In the genomic region with DNA sequence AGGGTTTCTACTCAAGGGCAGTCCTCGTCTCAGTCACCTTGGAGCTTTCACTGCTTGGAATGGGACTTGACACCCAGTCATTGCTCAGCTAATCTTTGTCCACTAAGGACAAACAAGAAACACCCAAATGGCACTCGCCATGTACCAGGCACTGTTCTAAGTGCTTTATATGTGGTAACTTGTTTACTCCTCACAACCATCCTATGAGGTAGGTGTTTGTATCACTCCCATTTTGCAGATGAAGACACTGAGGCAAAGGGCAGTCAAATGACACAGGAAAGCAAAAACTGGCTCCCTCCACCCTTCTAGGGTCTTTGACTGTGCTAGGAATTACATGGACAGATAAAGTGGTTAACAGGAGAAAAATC, we compare ENCODE assay signal across 11 cellular contexts. TPM values are rescaled to one million over a fixed set of nuclear protein-coding genes. Genes with fewer than 3 reads are reported as not detected.
DNase-seq lines count a peak whose midpoint lies in the region; ATAC-seq, FAIRE-seq and TF ChIP-seq lines count a peak whose summit lies in the region.
"Had no signal": no experiment of that assay in that cellular context is flagged by ENCODE, and none has a peak within 500 bp of the region (broad histone marks: within the 10 kb centered on the region; RNA-seq: fewer than 3 reads in every experiment).

No MANE protein-coding gene starts in this region.

- FAIRE-seq in endothelial cell of umbilical vein (lab: Jason Lieb, UNC) = no peak
- FAIRE-seq: kidney had no signal

- 82 to 93% methylated on average over 2 of the region's 2 CpGs for WGBS in sigmoid colon, 2 donors
- 79 to 85% methylated on average over 2 of the region's 2 CpGs for WGBS in lower leg skin, 2 donors

- DNase-seq in Calu3 (no peak), endothelial cell of umbilical vein (ENCODE audit: low read depth, low spot score) (no peak), sigmoid colon (no peak), lower leg skin (ENCODE audit: low spot score in 2 of 2) (no peak), cortex of kidney (lab: John Stamatoyannopoulos, UW) (no peak)
- no peak for DNase-seq in T-helper 2 cell treated with Interferon-gamma antibody and Interleukin-4, amounts not matched to agents 5 μg/mL and 100 μg/mL, for 36 hours (ENCODE audit: low spot score)
- DNase-seq: kidney had no signal

- H3K4me3 Mint-ChIP-seq in Calu3 (ENCODE audit: low read depth, unreplicated experiment) = peak overlapping the region; percentile 51
- H3K4me3 Mint-ChIP-seq in T-helper 2 cell treated with Interferon-gamma antibody and Interleukin-4, amounts not matched to agents 5 μg/mL and 100 μg/mL, for 36 hours = peak overlapping the region; percentile 41
- H3K4me3 Mint-ChIP-seq: GM23338 had no signal

- no peaks in the 10 kb centered on the region for H3K27me3 Mint-ChIP-seq in Calu3 (ENCODE audit: unreplicated experiment)
- no peaks in the 10 kb centered on the region for H3K27me3 Mint-ChIP-seq in T-helper 2 cell treated with Interferon-gamma antibody and Interleukin-4, amounts not matched to agents 5 μg/mL and 100 μg/mL, for 36 hours (ENCODE audit: low read depth)

- H3K79me2 ChIP-seq in endothelial cell of umbilical vein (ENCODE audit: control insufficient read depth, insufficient read depth, low read length) = no peaks in the 10 kb centered on the region

- H3K9me3 ChIP-seq in endothelial cell of umbilical vein (replicated peaks; ENCODE audit: control insufficient read depth, insufficient read depth, low read length) (no peaks in the 10 kb centered on the region), sigmoid colon (no peaks in the 10 kb centered on the region)

- no peak for TF ChIP-seq CTCF in Calu3 (IDR thresholded peaks at IDR 0.05; ENCODE audit: unreplicated experiment)
- no peak for TF ChIP-seq CTCF in endothelial cell of umbilical vein (IDR thresholded peaks at IDR 0.05; ENCODE audit: extremely low read depth in 1 of 2, insufficient read depth in 1 of 2, low read depth in 1 of 2, low read length in 2 of 2)
- no peak for TF ChIP-seq CTCF in sigmoid colon (IDR thresholded peaks at IDR 0.05)
- no peak for TF ChIP-seq CTCF in lower leg skin (IDR thresholded peaks at IDR 0.05)

- CTCF ChIA-PET in Calu3 (lab: Charles Lee) = interaction anchor here (0.6 to 5.0 kb wide), 5 partner anchors 10 to 578 kb away, joined by 3 to 53 read pairs (median 6); a partner anchor contains a TSS
- CTCF ChIA-PET in endothelial cell of umbilical vein (lab: Charles Lee) = interaction anchor here (1.3 to 12.3 kb wide), 5 partner anchors 10 to 282 kb away, joined by 3 to 214 read pairs (median 12); a partner anchor contains a TSS

- ATAC-seq in HG02588 (IDR thresholded peaks at IDR 0.05; ENCODE audit: unreplicated experiment) = no peak
- no peak for ATAC-seq in activated CD4-positive, CD25-positive, alpha-beta regulatory T cell treated with anti-CD3 and anti-CD28 coated beads, Interleukin-2, amount 50 U/mL, for 24 hours
- ATAC-seq: GM23338, sciatic nerve had no signal

- peaks cover 67% of the 10 kb centered on the region for H3K4me1 Mint-ChIP-seq in Calu3 (ENCODE audit: low read depth, unreplicated experiment)
- peaks cover 66% of the 10 kb centered on the region for H3K4me1 Mint-ChIP-seq in T-helper 2 cell treated with Interferon-gamma antibody and Interleukin-4, amounts not matched to agents 5 μg/mL and 100 μg/mL, for 36 hours (ENCODE audit: low read depth)

- H3K4me3 ChIP-seq in endothelial cell of umbilical vein (replicated peaks in 1 of 3; ENCODE audit: insufficient read depth in 1 of 3, low read depth in 1 of 3, low read length in 3 of 3) (no peak overlapping the region), sigmoid colon (no peak overlapping the region), lower leg skin (ENCODE audit: low read depth, poor library complexity, severe bottlenecking) (no peak overlapping the region)
- H3K4me3 ChIP-seq: GM23338 had no signal

- H2AFZ ChIP-seq in endothelial cell of umbilical vein (ENCODE audit: low read depth, low read length) = no peak overlapping the region
- H2AFZ ChIP-seq: GM23338 had no signal

- no peaks in the 10 kb centered on the region for H4K20me1 ChIP-seq in endothelial cell of umbilical vein (replicated peaks; ENCODE audit: control insufficient read depth, extremely low read depth, insufficient read depth, low read length)

- peaks cover 0 to 2% of the 10 kb centered on the region in 2 experiments for H3K36me3 ChIP-seq in endothelial cell of umbilical vein (ENCODE audit: control insufficient read depth in 2 of 2, extremely low read depth in 1 of 2, insufficient read depth in 2 of 2, low read length in 2 of 2)
- H3K36me3 ChIP-seq in sigmoid colon = peaks cover 0 to 8% (median under 1%) of the 10 kb centered on the region in 4 donors

- peaks cover 76% of the 10 kb centered on the region for H3K36me3 Mint-ChIP-seq in Calu3 (ENCODE audit: insufficient read depth, unreplicated experiment)
- H3K36me3 Mint-ChIP-seq in T-helper 2 cell treated with Interferon-gamma antibody and Interleukin-4, amounts not matched to agents 5 μg/mL and 100 μg/mL, for 36 hours (ENCODE audit: low read depth) = peaks cover 28% of the 10 kb centered on the region

- H3K9me3 Mint-ChIP-seq in Calu3 (ENCODE audit: low read depth, unreplicated experiment) = no peaks in the 10 kb centered on the region
- H3K9me3 Mint-ChIP-seq in T-helper 2 cell treated with Interferon-gamma antibody and Interleukin-4, amounts not matched to agents 5 μg/mL and 100 μg/mL, for 36 hours = peaks cover 5% of the 10 kb centered on the region
- H3K9me3 Mint-ChIP-seq: GM23338 had no signal

- H3K4me1 ChIP-seq in endothelial cell of umbilical vein (ENCODE audit: control insufficient read depth, extremely low read depth, insufficient read depth, low read length) (peaks cover 47% of the 10 kb centered on the region), sigmoid colon (peaks cover 0 to 57% (median 52%) of the 10 kb centered on the region in 4 donors)

- POLR2A ChIA-PET in endothelial cell of umbilical vein (lab: Charles Lee) = interaction anchor here (1.6 to 2.6 kb wide), 2 partner anchors 56 to 204 kb away, joined by 3 to 8 read pairs; a partner anchor contains a TSS

- no peaks in the 10 kb centered on the region for H3K27me3 ChIP-seq in endothelial cell of umbilical vein (ENCODE audit: control insufficient read depth in 2 of 2, insufficient read depth in 2 of 2, low read length in 2 of 2)
- no peaks in the 10 kb centered on the region for H3K27me3 ChIP-seq in sigmoid colon

- no peak overlapping the region for H3K9ac ChIP-seq in endothelial cell of umbilical vein (replicated peaks; ENCODE audit: extremely low read depth, insufficient read depth, low read length)

- no peak for TF ChIP-seq POLR2A in endothelial cell of umbilical vein (IDR thresholded peaks at IDR 0.05; ENCODE audit: low read depth, low read length)
- TF ChIP-seq POLR2A in sigmoid colon (IDR thresholded peaks at IDR 0.05) = no peak
- TF ChIP-seq POLR2A in lower leg skin (IDR thresholded peaks at IDR 0.05) = no peak

- H3K27ac Mint-ChIP-seq in Calu3 (ENCODE audit: unreplicated experiment) = peak overlapping the region; percentile 100
- peak overlapping the region; percentile 80 for H3K27ac Mint-ChIP-seq in T-helper 2 cell treated with Interferon-gamma antibody and Interleukin-4, amounts not matched to agents 5 μg/mL and 100 μg/mL, for 36 hours
- H3K27ac Mint-ChIP-seq: GM23338 had no signal

- TF ChIP-seq EP300 in sigmoid colon (IDR thresholded peaks at IDR 0.05) = no peak

- dilution Hi-C loops in endothelial cell of umbilical vein (cut with MboI; ENCODE audit: extremely low pct_ligation_motif_present, low sequenced_read_pairs) = no loop called here

- H3K4me2 ChIP-seq in endothelial cell of umbilical vein (ENCODE audit: insufficient read depth, low read length) = no peak overlapping the region
- H3K4me2 ChIP-seq: GM23338 had no signal

- BruUV-seq in Calu3 (replicated peaks; lab: Mats Ljungman, UMichigan) (no TSS peak), endothelial cell of umbilical vein (replicated peaks; lab: Mats Ljungman, UMichigan) (TSS peak; percentile 2)

- intact Hi-C loops in Calu3 (cut with micrococcal nuclease; ENCODE audit: unreplicated experiment) (loop anchor here (10.0 kb wide), 2 partner anchors 235 to 375 kb away; no protein-coding TSS in a partner anchor), endothelial cell of umbilical vein (cut with micrococcal nuclease) (loop anchor here (5.0 kb wide), 1 partner anchor 353 kb away; no protein-coding TSS in a partner anchor), sigmoid colon (cut with DNase I) (loop anchor here (10.0 kb wide), 1 partner anchor 435 kb away; no protein-coding TSS in a partner anchor), lower leg skin (cut with DNase I; ENCODE audit: low total_unique reads) (loop anchor here (10.0 kb wide), 3 partner anchors 55 to 375 kb away; a partner anchor contains a TSS)

- no peaks in the 10 kb centered on the region for H3K9me1 ChIP-seq in endothelial cell of umbilical vein (replicated peaks; ENCODE audit: control insufficient read depth, extremely low read depth, insufficient read depth, low read length)

- H3K27ac ChIP-seq in endothelial cell of umbilical vein (ENCODE audit: insufficient read depth, low read depth, low read length) (no peak overlapping the region), sigmoid colon (peak overlapping the region in 3 of 4 donors; percentile 9 to 45 (median 15))

RNA-seq across cellular contexts. Expression of a gene that starts 24.7 kb away (rescaled TPM):
- 43.1 and 48.0 TPM in 2 replicates for total RNA-seq in Calu3 (2022)
- 44.2 and 45.2 TPM in 2 replicates for total RNA-seq in endothelial cell of umbilical vein
- polyA plus RNA-seq in endothelial cell of umbilical vein = 25.0 and 27.2 TPM in 2 replicates
- polyA plus RNA-seq in endothelial cell of umbilical vein (2011; cell fraction: cytosol; rRNA removed) = 28.7 and 29.4 TPM in 2 replicates
- 47.2 and 50.5 TPM in 2 replicates for polyA plus RNA-seq in endothelial cell of umbilical vein (2011; cell fraction: nucleus; rRNA removed)
- 23.5 and 23.7 TPM in 2 replicates for polyA plus RNA-seq in endothelial cell of umbilical vein (2012)
- polyA minus RNA-seq in endothelial cell of umbilical vein = 25.7 and 28.2 TPM in 2 replicates
- 20.3 TPM for polyA minus RNA-seq in endothelial cell of umbilical vein (2011; cell fraction: cytosol; rRNA and poly(A)+ RNA removed)
- 30.6 and 33.3 TPM in 2 replicates for polyA minus RNA-seq in endothelial cell of umbilical vein (2011; cell fraction: nucleus; rRNA and poly(A)+ RNA removed)
- 10 to 100 TPM; 22.4 to 38.5 (median 30.0) TPM for total RNA-seq in sigmoid colon
- polyA plus RNA-seq in sigmoid colon = 10 to 100 TPM in 2 of 3 donors, 1 to 10 TPM in 1; 9.5 to 28.7 (median 15.6) TPM
- total RNA-seq in lower leg skin = 10 to 100 TPM; 32.8 to 54.4 (median 48.1) TPM

RNA-seq across cellular contexts. Expression of a gene that starts 56.3 kb away (rescaled TPM):
- total RNA-seq in Calu3 (2022) = 294 and 326 TPM in 2 replicates
- total RNA-seq in endothelial cell of umbilical vein = 53.0 and 60.4 TPM in 2 replicates
- 64.2 and 65.3 TPM in 2 replicates for polyA plus RNA-seq in endothelial cell of umbilical vein
- polyA plus RNA-seq in endothelial cell of umbilical vein (2011; cell fraction: cytosol; rRNA removed) = 36.6 and 46.9 TPM in 2 replicates
- polyA plus RNA-seq in endothelial cell of umbilical vein (2011; cell fraction: nucleus; rRNA removed) = 55.1 and 67.4 TPM in 2 replicates
- polyA plus RNA-seq in endothelial cell of umbilical vein (2012) = 35.9 and 40.5 TPM in 2 replicates
- polyA minus RNA-seq in endothelial cell of umbilical vein = 64.6 and 66.6 TPM in 2 replicates
- polyA minus RNA-seq in endothelial cell of umbilical vein (2011; cell fraction: cytosol; rRNA and poly(A)+ RNA removed) = 248 TPM
- 57.9 and 87.9 TPM in 2 replicates for polyA minus RNA-seq in endothelial cell of umbilical vein (2011; cell fraction: nucleus; rRNA and poly(A)+ RNA removed)
- 100 to 1,000 TPM in 2 of 4 donors, 10 to 100 TPM in 2; 77.2 to 202 (median 133) TPM for total RNA-seq in sigmoid colon
- polyA plus RNA-seq in sigmoid colon = 100 to 1,000 TPM in 1 of 3 donors, 10 to 100 TPM in 2; 71.5 to 413 (median 85.3) TPM
- total RNA-seq in lower leg skin = 100 to 1,000 TPM; 274 to 929 (median 421) TPM
